ENCODE assay signal across 22 cellular contexts in the genomic region with DNA sequence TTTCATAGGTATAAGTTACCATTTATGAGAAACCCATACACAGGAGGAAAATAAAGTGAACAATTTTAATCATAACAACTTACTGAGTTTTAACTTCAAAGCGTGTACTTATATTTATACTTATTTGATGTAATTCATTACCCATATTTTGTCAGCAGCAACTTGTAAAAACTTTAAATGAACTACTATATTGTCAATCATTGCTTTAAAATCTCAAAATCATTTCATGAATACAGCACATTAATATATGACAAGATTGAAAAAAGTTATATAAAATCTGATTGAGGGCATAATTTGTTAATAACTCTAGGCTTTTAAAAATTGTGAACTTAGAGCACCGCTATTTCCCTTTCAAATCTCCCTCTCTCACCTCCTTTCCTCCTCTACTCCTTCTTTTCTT.
"Had no signal": no experiment of that assay in that cellular context is flagged by ENCODE, and none has a peak within 500 bp of the region (broad histone marks: within the 10 kb centered on the region; RNA-seq: fewer than 3 reads in every experiment).

No MANE protein-coding gene starts in this region.

- H3K27me3 ChIP-seq: dorsolateral prefrontal cortex, esophagus muscularis mucosa, foreskin keratinocyte, gastroesophageal sphincter, heart left ventricle, hepatocyte, left lung had no signal

- H3K36me3 Mint-ChIP-seq: immature natural killer cell, mesothelial cell of epicardium had no signal

- H3K9me3 Mint-ChIP-seq: mesothelial cell of epicardium had no signal

- H3K4me3 ChIP-seq: coronary artery, dorsolateral prefrontal cortex, esophagus muscularis mucosa, gastroesophageal sphincter, heart left ventricle, hepatocyte, left lung, lower lobe of right lung, mucosa of descending colon had no signal

- FAIRE-seq: endothelial cell of umbilical vein, frontal cortex, keratinocyte had no signal

- H3K36me3 ChIP-seq: esophagus muscularis mucosa, gastroesophageal sphincter, heart left ventricle, left lung, lower lobe of right lung had no signal

- H3K4me3 Mint-ChIP-seq: immature natural killer cell, mesothelial cell of epicardium had no signal

- DNase-seq: dermis blood vessel endothelial cell; dorsolateral prefrontal cortex; effector CD4-positive, alpha-beta T cell; effector memory CD4-positive, alpha-beta T cell; foreskin keratinocyte; heart left ventricle; hypothalamus; immature natural killer cell; left cardiac atrium; left lung; left ventricle myocardium superior; lower lobe of right lung; mesenchymal stem cell; mucosa of descending colon had no signal

- H3K9me3 ChIP-seq: esophagus muscularis mucosa, gastroesophageal sphincter, heart left ventricle, left lung, lower lobe of right lung, mucosa of descending colon had no signal

- H3K4me1 Mint-ChIP-seq: immature natural killer cell had no signal

- H3K27ac Mint-ChIP-seq: immature natural killer cell, mesothelial cell of epicardium had no signal

- ATAC-seq: foreskin keratinocyte, gastroesophageal sphincter, heart left ventricle, left cardiac atrium, left lung, left ventricle myocardium superior, lower lobe of right lung had no signal

- H3K27ac ChIP-seq: coronary artery, esophagus muscularis mucosa, foreskin keratinocyte, gastroesophageal sphincter, hepatocyte, left lung, lower lobe of right lung had no signal
